In the genomic region with DNA sequence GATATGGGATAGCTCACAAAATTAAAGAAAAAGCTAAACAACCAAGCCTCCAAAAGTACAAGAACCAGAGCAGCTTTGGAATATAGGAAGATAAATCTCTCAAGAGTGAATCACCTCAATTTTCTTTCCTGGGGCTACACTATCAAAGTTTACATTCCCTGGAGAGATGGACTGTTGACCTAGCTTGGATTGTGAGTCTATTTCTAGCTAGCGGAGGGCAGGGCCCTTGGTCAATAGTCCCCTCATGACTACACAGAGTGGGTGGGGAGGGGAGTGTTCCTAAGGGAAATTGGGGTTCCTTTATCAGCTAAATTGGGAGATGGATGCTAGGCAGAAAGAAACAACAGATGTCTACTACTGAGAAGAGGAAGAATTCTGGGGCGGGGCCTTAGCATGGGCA, we compare ENCODE assay signal across 21 cellular contexts. TPM values are rescaled to one million over a fixed set of nuclear protein-coding genes. Genes with fewer than 3 reads are reported as not detected.
DNase-seq lines count a peak whose midpoint lies in the region; ATAC-seq and TF ChIP-seq lines count a peak whose summit lies in the region.
"Had no signal": no experiment of that assay in that cellular context is flagged by ENCODE, and none has a peak within 500 bp of the region (broad histone marks: within the 10 kb centered on the region; RNA-seq: fewer than 3 reads in every experiment).

No MANE protein-coding gene starts in this region.

- H2AFZ ChIP-seq in GM23248 (no peak overlapping the region), neuronal stem cell (ENCODE audit: low read length) (no peak overlapping the region)

- no peak overlapping the region for H3K27ac Mint-ChIP-seq in activated naive CD8-positive, alpha-beta T cell treated with anti-CD3 and anti-CD28 coated beads, Interleukin-2, amount 50 U/mL, for 24 hours
- H3K27ac Mint-ChIP-seq: activated CD4-positive, alpha-beta T cell treated with anti-CD3 and anti-CD28 coated beads, Interleukin-2, amount 10 ng/mL, durations not matched to agents 24 days and 14 days had no signal

- 58 to 73% methylated on average over 2 of the region's 2 CpGs for WGBS in GM23248 (ENCODE audit: low coverage in 1 of 2, low lambda C conversion rate in 2 of 2, missing lambda C conversion rate in 2 of 2), 2 experiments
- WGBS in neuronal stem cell (ENCODE audit: extremely low coverage in 2 of 2, insufficient read length in 2 of 2, insufficient replicate concordance in 1 of 2), 2 donors: no CpG with 5 or more reads among the region's 2 CpGs

- no peak overlapping the region for H2BK5ac ChIP-seq in neuronal stem cell (ENCODE audit: low read length)

- no peaks in the 10 kb centered on the region for H3K36me3 Mint-ChIP-seq in activated naive CD8-positive, alpha-beta T cell treated with anti-CD3 and anti-CD28 coated beads, Interleukin-2, amount 50 U/mL, for 24 hours (ENCODE audit: low read depth)

- H4K20me1 ChIP-seq in GM23248 (ENCODE audit: insufficient read depth): no peaks in the 10 kb centered on the region

- H3K79me2 ChIP-seq in GM23248 (ENCODE audit: insufficient read depth): no peaks in the 10 kb centered on the region

- H3K4ac ChIP-seq in neuronal stem cell (ENCODE audit: low read length): no peak overlapping the region

- no peaks in the 10 kb centered on the region for H3K4me1 Mint-ChIP-seq in activated naive CD8-positive, alpha-beta T cell treated with anti-CD3 and anti-CD28 coated beads, Interleukin-2, amount 50 U/mL, for 24 hours
- H3K4me1 Mint-ChIP-seq: activated CD4-positive, alpha-beta T cell treated with anti-CD3 and anti-CD28 coated beads, Interleukin-2, amount 10 ng/mL, durations not matched to agents 24 days and 14 days had no signal

- no peak overlapping the region for H3K18ac ChIP-seq in neuronal stem cell (ENCODE audit: low read length)

- H3K4me1 ChIP-seq in GM23248 (ENCODE audit: insufficient read depth) (peaks cover 42% of the 10 kb centered on the region), skeletal muscle tissue (ENCODE audit: control insufficient read depth in 3 of 3, insufficient read depth in 3 of 3, low read length in 3 of 3) (peaks cover 15 to 28% (median 19%) of the 10 kb centered on the region in 3 donors), neuronal stem cell (ENCODE audit: control insufficient read depth in 2 of 2, insufficient read depth in 1 of 2, low read depth in 1 of 2, low read length in 2 of 2) (no peaks in the 10 kb centered on the region)
- H3K4me1 ChIP-seq: BE2C had no signal

- peaks cover 56% of the 10 kb centered on the region for H3F3A ChIP-seq in GM23248 (ENCODE audit: insufficient read depth)

- H3K27me3 Mint-ChIP-seq in activated naive CD8-positive, alpha-beta T cell treated with anti-CD3 and anti-CD28 coated beads, Interleukin-2, amount 50 U/mL, for 24 hours: no peaks in the 10 kb centered on the region
- H3K27me3 Mint-ChIP-seq: activated CD4-positive, alpha-beta T cell treated with anti-CD3 and anti-CD28 coated beads, Interleukin-2, amount 10 ng/mL, durations not matched to agents 24 days and 14 days had no signal

- H3K9me2 ChIP-seq in GM23248 (ENCODE audit: insufficient read depth): no peaks in the 10 kb centered on the region

- DNase-seq in GM23248 (peak; percentile 50), fibroblast of the aortic adventitia (ENCODE audit: low read depth) (peak; percentile 86), neuronal stem cell (ENCODE audit: low spot score) (no peak), NCI-H128 (lab: John Stamatoyannopoulos, UW; ENCODE audit: unreplicated experiment) (no peak)
- DNase-seq in activated naive CD8-positive, alpha-beta T cell treated with anti-CD3 and anti-CD28 coated beads, Interleukin-2, amount 50 U/mL, for 24 hours: no peak
- DNase-seq: activated CD4-positive, alpha-beta T cell treated with anti-CD3 and anti-CD28 coated beads, Interleukin-2, amount 10 ng/mL, durations not matched to agents 24 days and 14 days; activated CD8-positive, alpha-beta memory T cell treated with anti-CD3 and anti-CD28 coated beads, Interleukin-2, amount 50 U/mL, for 4 hours; BE2C; Calu3; cortex of kidney; GF-D8; left lung; NCI-H1417 treated with DMSO at 0.1 percent for 48 hours; ovary; stimulated activated CD4-positive, alpha-beta T cell treated with anti-CD3 and anti-CD28 coated beads, Interleukin-4, amount 100 ng/mL, for 4 hours had no signal

- H4K8ac ChIP-seq in neuronal stem cell (ENCODE audit: low read depth, low read length): no peak overlapping the region

- H3K9me3 Mint-ChIP-seq in activated naive CD8-positive, alpha-beta T cell treated with anti-CD3 and anti-CD28 coated beads, Interleukin-2, amount 50 U/mL, for 24 hours: no peaks in the 10 kb centered on the region

- no peak overlapping the region for H3K23ac ChIP-seq in neuronal stem cell (ENCODE audit: low read depth, low read length, poor library complexity)

- no peak overlapping the region for H4K91ac ChIP-seq in neuronal stem cell (ENCODE audit: low read depth, low read length, poor library complexity)

- H3K4me3 Mint-ChIP-seq in activated naive CD8-positive, alpha-beta T cell treated with anti-CD3 and anti-CD28 coated beads, Interleukin-2, amount 50 U/mL, for 24 hours: no peak overlapping the region
- H3K4me3 Mint-ChIP-seq: activated CD4-positive, alpha-beta T cell treated with anti-CD3 and anti-CD28 coated beads, Interleukin-2, amount 10 ng/mL, durations not matched to agents 24 days and 14 days had no signal

- H3K4me3 ChIP-seq in GM23248: no peak overlapping the region
- no peak overlapping the region for H3K4me3 ChIP-seq in fibroblast of the aortic adventitia (ENCODE audit: low read depth, low read length)
- H3K4me3 ChIP-seq in skeletal muscle tissue (ENCODE audit: low read length in 3 of 3): no peak overlapping the region
- H3K4me3 ChIP-seq in neuronal stem cell (ENCODE audit: low read length in 2 of 2): no peak overlapping the region
- H3K4me3 ChIP-seq: GM12878, left lung, ovary had no signal

- H3K9me3 ChIP-seq in GM23248 (ENCODE audit: low read depth) (no peaks in the 10 kb centered on the region), skeletal muscle tissue (ENCODE audit: control insufficient read depth in 3 of 3, low read length in 3 of 3) (no peaks in the 10 kb centered on the region), neuronal stem cell (replicated peaks in 1 of 2; ENCODE audit: control insufficient read depth in 2 of 2, insufficient read depth in 1 of 2, low read depth in 1 of 2, low read length in 2 of 2) (no peaks in the 10 kb centered on the region)
- H3K9me3 ChIP-seq: BE2C, left lung, ovary had no signal

- H3K27me3 ChIP-seq in GM23248 (replicated peaks; ENCODE audit: insufficient read depth) (no peaks in the 10 kb centered on the region), skeletal muscle tissue (ENCODE audit: control insufficient read depth in 3 of 3, insufficient read depth in 3 of 3, low read length in 3 of 3) (no peaks in the 10 kb centered on the region), neuronal stem cell (ENCODE audit: control insufficient read depth in 3 of 3, insufficient read depth in 3 of 3, low read depth in 1 of 3, low read length in 3 of 3) (no peaks in the 10 kb centered on the region)
- H3K27me3 ChIP-seq: BE2C, left lung, ovary had no signal

- no peak overlapping the region for H2BK15ac ChIP-seq in neuronal stem cell (ENCODE audit: low read length)

- H2AK5ac ChIP-seq in neuronal stem cell (ENCODE audit: low read depth, low read length): no peak overlapping the region

- no peaks in the 10 kb centered on the region for H3K79me1 ChIP-seq in neuronal stem cell (ENCODE audit: low read depth, low read length)

- no peak overlapping the region for H2BK120ac ChIP-seq in neuronal stem cell (ENCODE audit: low read depth, low read length)

- in situ Hi-C loops in GM23248 (cut with MboI): no loop called here

- peak overlapping the region; percentile 44 for H3K4me2 ChIP-seq in GM23248 (ENCODE audit: unreplicated experiment)
- no peak overlapping the region for H3K4me2 ChIP-seq in neuronal stem cell (ENCODE audit: insufficient read depth, low read length, poor library complexity, severe bottlenecking)
- H3K4me2 ChIP-seq: KMS-11 had no signal

- no peak for ATAC-seq in SK-N-SH treated with all-trans-retinoic acid at 6 μM for 48 hours
- ATAC-seq in activated naive CD8-positive, alpha-beta T cell treated with anti-CD3 and anti-CD28 coated beads, Interleukin-2, amount 50 U/mL, for 24 hours: no peak
- no peak for ATAC-seq in GM19463 (IDR thresholded peaks at IDR 0.05; ENCODE audit: unreplicated experiment)
- ATAC-seq: GM12878, left lung, Panc1 had no signal

- H3K27ac ChIP-seq in GM23248: peak overlapping the region; percentile 65
- peak overlapping the region; percentile 70 for H3K27ac ChIP-seq in skeletal muscle tissue (ENCODE audit: low read depth, low read length)
- no peak overlapping the region for H3K27ac ChIP-seq in neuronal stem cell (replicated peaks; ENCODE audit: low read length)
- H3K27ac ChIP-seq: KMS-11, left lung, ovary had no signal

- no peak overlapping the region for H3K14ac ChIP-seq in neuronal stem cell (ENCODE audit: low read length)

- no peaks in the 10 kb centered on the region for H3K36me3 ChIP-seq in GM23248 (ENCODE audit: low read depth)
- no peaks in the 10 kb centered on the region for H3K36me3 ChIP-seq in skeletal muscle tissue (ENCODE audit: control insufficient read depth in 3 of 3, insufficient read depth in 3 of 3, low read length in 3 of 3)
- H3K36me3 ChIP-seq in neuronal stem cell (replicated peaks in 1 of 2; ENCODE audit: control insufficient read depth in 2 of 2, insufficient read depth in 2 of 2, low read length in 2 of 2): no peaks in the 10 kb centered on the region
- H3K36me3 ChIP-seq: BE2C, left lung, ovary had no signal

- H2BK12ac ChIP-seq in neuronal stem cell (ENCODE audit: low read length): no peak overlapping the region

- no peak for TF ChIP-seq CTCF in fibroblast of the aortic adventitia (IDR thresholded peaks at IDR 0.05; ENCODE audit: insufficient read depth, low read length)

- H3K9ac ChIP-seq in GM23248 (no peak overlapping the region; the same call in 1 of the 2 replicates), skeletal muscle tissue (ENCODE audit: low read depth in 1 of 3, low read length in 3 of 3) (no peak overlapping the region), neuronal stem cell (ENCODE audit: low read depth, low read length, poor library complexity) (no peak overlapping the region)
- H3K9ac ChIP-seq: KMS-11 had no signal

TF ChIP-seq in SK-N-SH treated with all-trans-retinoic acid at 6 μM for 48 hours, 23 proteins besides CTCF, POLR2A, EP300 and RAD21:
- TF ChIP-seq ISL1 (CRISPR knock-in tag; IDR thresholded peaks at IDR 0.05) (peak; percentile 21; the same call in 1 of the 2 replicates), ZNF70 (CRISPR knock-in tag; IDR thresholded peaks at IDR 0.05) (no peak)

RNA-seq across cellular contexts. Expression of a gene that starts 29.9 kb away (rescaled TPM):
- total RNA-seq in GM23248 (2014; rRNA removed; shearing (Covaris generic)): 15.5 and 15.9 TPM in 2 replicates
- polyA plus RNA-seq in GM23248 (2016; fragmentation: Nextera tagmentation; extraction: Ambion mirVana): 7.5 and 7.6 TPM in 2 replicates
- total RNA-seq in fibroblast of the aortic adventitia (ENCODE audit: low replicate concordance) (31.5 and 92.3 TPM in 2 replicates), skeletal muscle tissue (24.0 TPM)
- polyA plus RNA-seq in neuronal stem cell (2013, experiment 1 of 2): 10.9 TPM
- 9.6 TPM for polyA plus RNA-seq in neuronal stem cell (2013, experiment 2 of 2)

RNA-seq across cellular contexts. Expression of a gene that starts 34.3 kb away (rescaled TPM):
- total RNA-seq in GM23248 (2014; rRNA removed; shearing (Covaris generic)): 3.0 and 5.8 TPM in 2 replicates
- 9.2 and 10.6 TPM in 2 replicates for polyA plus RNA-seq in GM23248 (2016; fragmentation: Nextera tagmentation; extraction: Ambion mirVana)
- total RNA-seq in fibroblast of the aortic adventitia (ENCODE audit: low replicate concordance) (7.6 and 24.1 TPM in 2 replicates), skeletal muscle tissue (11.0 TPM)
- 21.1 TPM for polyA plus RNA-seq in neuronal stem cell (2013, experiment 1 of 2)
- 20.5 TPM for polyA plus RNA-seq in neuronal stem cell (2013, experiment 2 of 2)

Comparison
In these comparisons a context has a peak if more than half of its experiments do, and no peak if none do; other contexts are left out.
1. DNase-seq: peak in GM23248 (single experiment) and fibroblast of the aortic adventitia (single experiment); none in activated naive CD8-positive, alpha-beta T cell treated with anti-CD3 and anti-CD28 coated beads, Interleukin-2, amount 50 U/mL, for 24 hours (single experiment), neuronal stem cell (single experiment) and NCI-H128 (single experiment).